In genomic region chr1:2061065-2061778, GRCh38 we compare ENCODE assay signal across 20 cellular contexts. TPM values are rescaled to one million over a fixed set of nuclear protein-coding genes. Genes with fewer than 3 reads are reported as not detected.
DNase-seq lines count a peak whose midpoint lies in the region; ATAC-seq, FAIRE-seq and TF ChIP-seq lines count a peak whose summit lies in the region.
"Had no signal": no experiment of that assay in that cellular context is flagged by ENCODE, and none has a peak within 500 bp of the region (broad histone marks: within the 10 kb centered on the region; RNA-seq: fewer than 3 reads in every experiment).

No MANE protein-coding gene starts in this region.

- H3K23ac ChIP-seq in H9 (ENCODE audit: insufficient read length, low read depth, low read length): no peak overlapping the region

- no peak for FAIRE-seq in H54 (lab: Jason Lieb, UNC)
- FAIRE-seq: HepG2 had no signal

- H3K4me3 Mint-ChIP-seq in H9 (no peak overlapping the region), chondrocyte (ENCODE audit: unreplicated experiment) (no peak overlapping the region)
- no peak overlapping the region for H3K4me3 Mint-ChIP-seq in CD8-positive, alpha-beta T cell
- H3K4me3 Mint-ChIP-seq: CD4-positive, alpha-beta T cell; GM23338; HFFc6 had no signal

- no peak overlapping the region for H2AK5ac ChIP-seq in H9 (ENCODE audit: insufficient read length, low read length)

- no peak overlapping the region for H3K56ac ChIP-seq in H9 (ENCODE audit: insufficient read length, low read depth, low read length)

- H3K36me3 Mint-ChIP-seq in H9 (ENCODE audit: insufficient read depth in 1 of 3, low read depth in 3 of 3): peaks cover 36 to 66% (median 60%) of the 10 kb centered on the region in 3 experiments
- H3K36me3 Mint-ChIP-seq in chondrocyte (ENCODE audit: low read depth): peaks cover 7% of the 10 kb centered on the region
- H3K36me3 Mint-ChIP-seq in CD8-positive, alpha-beta T cell: peaks cover 70% of the 10 kb centered on the region

- POLR2A ChIA-PET in CD8-positive, alpha-beta T cell (lab: Charles Lee): no interaction called here

- no peak for DNase-seq in H9
- no peak for DNase-seq in chondrocyte (ENCODE audit: low spot score)
- DNase-seq in lung (ENCODE audit: low spot score): peak; percentile 91
- peak in 1 of 2 donors; percentile 26 for DNase-seq in aorta
- DNase-seq in H54 (ENCODE audit: insufficient read length, low spot score): no peak
- DNase-seq in NCI-H345 treated with DMSO at 0.1 percent for 48 hours (lab: John Stamatoyannopoulos, UW; ENCODE audit: unreplicated experiment): no peak
- DNase-seq in CD8-positive, alpha-beta T cell: no peak
- DNase-seq: CD4-positive, alpha-beta T cell; HFFc6; NCI-H1092; NCI-H146; NCI-H2081 treated with DMSO at 0.1 percent for 48 hours; NCI-H2227 treated with DMSO at 0.1 percent for 48 hours; NCI-H526; SIG-M5 had no signal

- H3K27me3 Mint-ChIP-seq in H9 (ENCODE audit: low read depth) (no peaks in the 10 kb centered on the region), chondrocyte (ENCODE audit: low read depth) (no peaks in the 10 kb centered on the region)
- no peaks in the 10 kb centered on the region for H3K27me3 Mint-ChIP-seq in CD8-positive, alpha-beta T cell (ENCODE audit: low read depth)
- H3K27me3 Mint-ChIP-seq: CD4-positive, alpha-beta T cell had no signal

- H3K79me1 ChIP-seq in H9 (ENCODE audit: insufficient read depth, low read depth, low read length, poor library complexity, severe bottlenecking): no peaks in the 10 kb centered on the region

- H3K23me2 ChIP-seq in H9 (ENCODE audit: insufficient read length, low read depth, low read length, poor library complexity, severe bottlenecking): no peaks in the 10 kb centered on the region

- H2BK12ac ChIP-seq in H9 (ENCODE audit: insufficient read length, low read depth, low read length): no peak overlapping the region

- H3K27ac Mint-ChIP-seq in H9 (peak overlapping the region; percentile 39 to 67 (median 40); a peak in 1 of 7 replicates), chondrocyte (ENCODE audit: unreplicated experiment) (peak overlapping the region; percentile 41)
- H3K27ac Mint-ChIP-seq in CD8-positive, alpha-beta T cell: no peak overlapping the region
- H3K27ac Mint-ChIP-seq: CD4-positive, alpha-beta T cell; GM23338; HFFc6 had no signal

- H4K91ac ChIP-seq in H9 (ENCODE audit: insufficient read length, low read depth, low read length): no peak overlapping the region

- no peak overlapping the region for H3K27ac ChIP-seq in H9 (ENCODE audit: insufficient read length, low read depth, low read length)
- peak overlapping the region in 1 of 2 donors; percentile 97 for H3K27ac ChIP-seq in lung (ENCODE audit: low read depth in 1 of 2, low read length in 1 of 2)
- H3K27ac ChIP-seq in aorta (ENCODE audit: low read depth in 1 of 2, low read length in 2 of 2): no peak overlapping the region
- H3K27ac ChIP-seq in CD8-positive, alpha-beta T cell (ENCODE audit: low read depth, low read length): no peak overlapping the region

- H3K4me2 ChIP-seq in H9 (ENCODE audit: insufficient read depth, insufficient read length, low read length): no peak overlapping the region
- H3K4me2 ChIP-seq: GM23338 had no signal

- H2BK20ac ChIP-seq in H9 (ENCODE audit: low read depth, low read length, poor library complexity, severe bottlenecking): no peak overlapping the region

- no peak overlapping the region for H3K9ac ChIP-seq in H9 (ENCODE audit: extremely low read depth, insufficient read length, low read length)

- no peak for TF ChIP-seq POLR2A in H54 (IDR thresholded peaks at IDR 0.05; ENCODE audit: low read depth, low read length)

- H3K9me3 ChIP-seq in H9 (ENCODE audit: control insufficient read depth, low read depth, low read length) (no peaks in the 10 kb centered on the region), lung (ENCODE audit: control insufficient read depth in 2 of 2, insufficient read depth in 1 of 2, low read length in 1 of 2) (peaks cover 0 to 2% of the 10 kb centered on the region in 2 donors), aorta (ENCODE audit: control insufficient read depth, low read length) (peaks cover 2% of the 10 kb centered on the region)
- H3K9me3 ChIP-seq in CD8-positive, alpha-beta T cell (ENCODE audit: low read length): no peaks in the 10 kb centered on the region

- H2BK15ac ChIP-seq in H9 (ENCODE audit: low read depth, low read length): no peak overlapping the region

- no peak overlapping the region for H2AFZ ChIP-seq in H9 (ENCODE audit: low read length)
- H2AFZ ChIP-seq: GM23338 had no signal

- peaks cover 0 to 5% of the 10 kb centered on the region in 2 donors for H3K36me3 ChIP-seq in lung (ENCODE audit: control insufficient read depth in 2 of 2, insufficient read depth in 2 of 2, low read length in 2 of 2)
- no peaks in the 10 kb centered on the region for H3K36me3 ChIP-seq in aorta (ENCODE audit: control insufficient read depth in 1 of 2, insufficient read depth in 2 of 2, low read length in 1 of 2)
- no peaks in the 10 kb centered on the region for H3K36me3 ChIP-seq in CD8-positive, alpha-beta T cell (ENCODE audit: insufficient read depth, low read length)

- CTCF ChIA-PET in CD8-positive, alpha-beta T cell (lab: Charles Lee): no interaction called here

- H3K27me3 ChIP-seq in H9 (ENCODE audit: insufficient read depth, low read length) (no peaks in the 10 kb centered on the region), lung (ENCODE audit: control insufficient read depth, insufficient read depth) (no peaks in the 10 kb centered on the region), aorta (ENCODE audit: control insufficient read depth in 1 of 2, insufficient read depth in 2 of 2, low read length in 1 of 2) (no peaks in the 10 kb centered on the region)
- no peaks in the 10 kb centered on the region for H3K27me3 ChIP-seq in CD8-positive, alpha-beta T cell (ENCODE audit: insufficient read depth, low read length)

- peak; percentile 74 for ATAC-seq in lung (ENCODE audit: insufficient read depth, low FRiP score)
- ATAC-seq in aorta (ENCODE audit: low FRiP score): peak; percentile 22
- ATAC-seq in CD8-positive, alpha-beta T cell: no peak
- ATAC-seq: GM23338, HepG2 had no signal

- no peak overlapping the region for H3K14ac ChIP-seq in H9 (ENCODE audit: insufficient read depth, low read length)

- H3K4ac ChIP-seq in H9 (ENCODE audit: low read depth, low read length): no peak overlapping the region

- H3K4me1 ChIP-seq in H9 (ENCODE audit: insufficient read depth, low read length) (no peaks in the 10 kb centered on the region), lung (ENCODE audit: control insufficient read depth in 2 of 2, insufficient read depth in 2 of 2, low read length in 2 of 2) (peaks cover 0 to 2% of the 10 kb centered on the region in 2 donors), aorta (ENCODE audit: control insufficient read depth in 1 of 2, insufficient read depth in 2 of 2, low read length in 2 of 2) (no peaks in the 10 kb centered on the region)
- no peaks in the 10 kb centered on the region for H3K4me1 ChIP-seq in CD8-positive, alpha-beta T cell (ENCODE audit: insufficient read depth, low read length)

- intact Hi-C loops in aorta (cut with DNase I): no loop called here
- intact Hi-C loops in CD8-positive, alpha-beta T cell (cut with DNase I, micrococcal nuclease): no loop called here

- TF ChIP-seq CTCF in H9 (conservative IDR thresholded peaks at IDR 0.05): no peak
- TF ChIP-seq CTCF in chondrocyte (IDR thresholded peaks at IDR 0.05): no peak
- no peak for TF ChIP-seq CTCF in lung (IDR thresholded peaks at IDR 0.05; ENCODE audit: control extremely low read depth, extremely low read depth)
- no peak for TF ChIP-seq CTCF in CD8-positive, alpha-beta T cell (IDR thresholded peaks at IDR 0.05)

- H3K9me3 Mint-ChIP-seq in H9 (peaks cover 8 to 11% of the 10 kb centered on the region in 2 experiments; a peak in 4 of 5 replicates), chondrocyte (ENCODE audit: low read depth) (peaks cover 18% of the 10 kb centered on the region)
- peaks cover 5% of the 10 kb centered on the region for H3K9me3 Mint-ChIP-seq in CD8-positive, alpha-beta T cell
- H3K9me3 Mint-ChIP-seq: CD4-positive, alpha-beta T cell; GM23338 had no signal

- H3K18ac ChIP-seq in H9 (ENCODE audit: insufficient read length, low read depth, low read length): no peak overlapping the region

- no peaks in the 10 kb centered on the region for H4K20me1 ChIP-seq in H9 (ENCODE audit: control insufficient read depth, insufficient read depth, insufficient read length)

- H4K5ac ChIP-seq in H9 (ENCODE audit: insufficient read length, low read depth, low read length): no peak overlapping the region

- no peaks in the 10 kb centered on the region for H3K79me2 ChIP-seq in H9 (ENCODE audit: insufficient read depth, low read length)

- WGBS in H9 (ENCODE audit: extremely low coverage, insufficient read length, low lambda C conversion rate): no CpG with 5 or more reads among the region's 28 CpGs
- WGBS in lung, 2 donors: 65 to 78% methylated on average over 28 of the region's 28 CpGs
- WGBS in aorta, 2 donors: 59% methylated on average over 27 to 28 of the region's 28 CpGs

- H3K4me1 Mint-ChIP-seq in H9 (no peaks in the 10 kb centered on the region), chondrocyte (ENCODE audit: low read depth) (no peaks in the 10 kb centered on the region)
- H3K4me1 Mint-ChIP-seq in CD8-positive, alpha-beta T cell (ENCODE audit: low read depth): peaks cover 8% of the 10 kb centered on the region
- H3K4me1 Mint-ChIP-seq: GM23338 had no signal

- no peak overlapping the region for H2BK120ac ChIP-seq in H9 (ENCODE audit: low read depth, low read length, poor library complexity, severe bottlenecking)

- H2BK5ac ChIP-seq in H9 (ENCODE audit: insufficient read length, low read length): no peak overlapping the region

- H3K4me3 ChIP-seq in lung (no peak overlapping the region), aorta (ENCODE audit: low read length in 2 of 2) (no peak overlapping the region)
- no peak overlapping the region for H3K4me3 ChIP-seq in CD8-positive, alpha-beta T cell (ENCODE audit: low read depth, low read length)
- H3K4me3 ChIP-seq: GM23338 had no signal

- H3T11ph ChIP-seq in H9 (ENCODE audit: low read length): no peak overlapping the region

- H4K8ac ChIP-seq in H9 (replicated peaks; ENCODE audit: insufficient read length, low read depth, low read length): no peak overlapping the region

RNA-seq across cellular contexts. Expression of gene PRKCZ, which starts 11.0 kb away (rescaled TPM):
- total RNA-seq in H9 (2021) (42.0 and 48.4 TPM in 2 replicates), chondrocyte (4.8 to 7.8 TPM (median 5.1 TPM) in 3 replicates), lung (100 to 1,000 TPM; 100 to 149 TPM), aorta (1 to 10 TPM; 3.2 to 5.2 TPM)
- polyA plus RNA-seq in lung (100 to 1,000 TPM in 1 of 2 donors, 10 to 100 TPM in 1; 55.2 to 133 TPM), aorta (10 to 100 TPM in 1 of 2 donors, 1 to 10 TPM in 1; 1.5 to 23.2 TPM)
- total RNA-seq in CD8-positive, alpha-beta T cell: 10 to 100 TPM; 17.1 to 19.6 TPM

RNA-seq across cellular contexts. Expression of gene GABRD, which starts 42.1 kb away (rescaled TPM):
- total RNA-seq in H9 (2021): 0.59 and 0.83 TPM in 2 replicates
- total RNA-seq in chondrocyte: not detected in 3 replicates
- 1 to 10 TPM in 1 of 2 donors, under 1 TPM in 1; 0.74 to 6.8 TPM for total RNA-seq in lung
- polyA plus RNA-seq in lung: 1 to 10 TPM in 1 of 2 donors, under 1 TPM in 1; 0.41 to 2.9 TPM
- total RNA-seq in aorta: 1 to 10 TPM in 1 of 2 donors, under 1 TPM in 1; 0.49 to 1.2 TPM
- polyA plus RNA-seq in aorta: not detected
- total RNA-seq in CD8-positive, alpha-beta T cell: under 1 TPM; 0.19 to 0.25 TPM
- total RNA-seq: HepG2, HFFc6, MCF 10A, OCI-LY7 had no signal
- polyA plus RNA-seq: HepG2 had no signal

RNA-seq across cellular contexts. Expression of gene CFAP74, which starts 57.6 kb away (rescaled TPM):
- 0.28 and 0.44 TPM in 2 replicates for total RNA-seq in H9 (2021)
- not detected in 3 replicates for total RNA-seq in chondrocyte
- 10 to 100 TPM in 1 of 2 donors, 1 to 10 TPM in 1; 7.3 to 20.8 TPM for total RNA-seq in lung
- polyA plus RNA-seq in lung: 1 to 10 TPM; 3.1 to 3.2 TPM
- total RNA-seq in aorta: under 1 TPM in 1 of 2 donors, not detected in 1; 0.36 TPM
- polyA plus RNA-seq in aorta: not detected
- total RNA-seq in CD8-positive, alpha-beta T cell: not detected
- total RNA-seq: CD4-positive, alpha-beta T cell; G401; GM23338; HFFc6; MCF 10A; OCI-LY7 had no signal
